10 cellular contexts compared by ENCODE assay signal in genomic region chr6:26502169-26502568, GRCh38. TPM values are rescaled to one million over a fixed set of nuclear protein-coding genes. Genes with fewer than 3 reads are reported as not detected.
DNase-seq lines count a peak whose midpoint lies in the region; ATAC-seq and TF ChIP-seq lines count a peak whose summit lies in the region.
"Had no signal": no experiment of that assay in that cellular context is flagged by ENCODE, and none has a peak within 500 bp of the region (broad histone marks: within the 10 kb centered on the region; RNA-seq: fewer than 3 reads in every experiment).

No MANE protein-coding gene starts in this region.

- peaks cover 51% of the 10 kb centered on the region for H3K27me3 Mint-ChIP-seq in T-helper 2 cell treated with Interferon-gamma antibody and Interleukin-4, amounts not matched to agents 5 μg/mL and 100 μg/mL, for 36 hours (ENCODE audit: low read depth)

- intact Hi-C loops in ascending aorta (cut with DNase I) (no loop called here), psoas muscle (cut with DNase I) (no loop called here)

- H3K27ac Mint-ChIP-seq in T-helper 2 cell treated with Interferon-gamma antibody and Interleukin-4, amounts not matched to agents 5 μg/mL and 100 μg/mL, for 36 hours: no peak overlapping the region

- H3K9me3 ChIP-seq in ascending aorta: no peaks in the 10 kb centered on the region
- H3K9me3 ChIP-seq in psoas muscle: no peaks in the 10 kb centered on the region
- H3K9me3 ChIP-seq: neutrophil had no signal

- H3K4me3 ChIP-seq in ascending aorta: peak overlapping the region; percentile 45 to 51
- H3K4me3 ChIP-seq in psoas muscle: peak overlapping the region; percentile 56

- H3K27me3 ChIP-seq in ascending aorta (no peaks in the 10 kb centered on the region), psoas muscle (ENCODE audit: insufficient read depth in 3 of 3, low read length in 2 of 3) (peaks cover 0 to 29% (median 6%) of the 10 kb centered on the region in 3 donors)

- no peaks in the 10 kb centered on the region for H3K36me3 ChIP-seq in ascending aorta
- H3K36me3 ChIP-seq in psoas muscle (ENCODE audit: insufficient read depth in 1 of 2, low read depth in 1 of 2): no peaks in the 10 kb centered on the region
- H3K36me3 ChIP-seq: neutrophil had no signal

- no peaks in the 10 kb centered on the region for H3K9me3 Mint-ChIP-seq in T-helper 2 cell treated with Interferon-gamma antibody and Interleukin-4, amounts not matched to agents 5 μg/mL and 100 μg/mL, for 36 hours

- H3K36me3 Mint-ChIP-seq in T-helper 2 cell treated with Interferon-gamma antibody and Interleukin-4, amounts not matched to agents 5 μg/mL and 100 μg/mL, for 36 hours (ENCODE audit: low read depth): no peaks in the 10 kb centered on the region

- H3K27ac ChIP-seq in ascending aorta (no peak overlapping the region), psoas muscle (no peak overlapping the region)
- H3K27ac ChIP-seq: neutrophil had no signal

- H3K4me3 Mint-ChIP-seq in T-helper 2 cell treated with Interferon-gamma antibody and Interleukin-4, amounts not matched to agents 5 μg/mL and 100 μg/mL, for 36 hours: peak overlapping the region; percentile 79

- ATAC-seq in HG03139 (IDR thresholded peaks at IDR 0.05; ENCODE audit: unreplicated experiment) (peak; percentile 63), psoas muscle (no peak)

- DNase-seq in T-helper 2 cell treated with Interferon-gamma antibody and Interleukin-4, amounts not matched to agents 5 μg/mL and 100 μg/mL, for 36 hours (ENCODE audit: low spot score): no peak
- no peak for DNase-seq in T-helper 2 cell
- DNase-seq in ascending aorta (ENCODE audit: low spot score in 2 of 2): no peak
- DNase-seq in psoas muscle: no peak
- DNase-seq in GDM1 (lab: John Stamatoyannopoulos, UW): no peak
- no peak for DNase-seq in NK-92 (lab: John Stamatoyannopoulos, UW; ENCODE audit: unreplicated experiment)
- no peak for DNase-seq in NCI-H2107 treated with DMSO at 0.1 percent for 48 hours (lab: John Stamatoyannopoulos, UW; ENCODE audit: unreplicated experiment)
- DNase-seq: NCI-H1048 had no signal

- H3K4me1 Mint-ChIP-seq in T-helper 2 cell treated with Interferon-gamma antibody and Interleukin-4, amounts not matched to agents 5 μg/mL and 100 μg/mL, for 36 hours (ENCODE audit: low read depth): peaks cover 17% of the 10 kb centered on the region

- no peak for TF ChIP-seq CTCF in ascending aorta (IDR thresholded peaks at IDR 0.05)
- TF ChIP-seq CTCF in psoas muscle (IDR thresholded peaks at IDR 0.05): no peak

- H3K4me1 ChIP-seq in ascending aorta (no peaks in the 10 kb centered on the region), psoas muscle (no peaks in the 10 kb centered on the region)

RNA-seq across cellular contexts. Expression of gene BTN1A1, which starts 2.1 kb away (rescaled TPM):
- total RNA-seq in ascending aorta (not detected), psoas muscle (not detected)
- not detected for polyA plus RNA-seq in psoas muscle

RNA-seq across cellular contexts. Expression of gene HMGN4, which starts 36.0 kb away (rescaled TPM):
- 20.6 TPM for total RNA-seq in ascending aorta
- 10 to 100 TPM; 18.5 to 38.4 (median 27.8) TPM for total RNA-seq in psoas muscle
- 10 to 100 TPM; 15.5 to 63.9 (median 43.9) TPM for polyA plus RNA-seq in psoas muscle

RNA-seq across cellular contexts. Expression of gene BTN2A1, which starts 44.4 kb away (rescaled TPM):
- 8.3 TPM for total RNA-seq in ascending aorta
- 10 to 100 TPM in 1 of 4 donors, 1 to 10 TPM in 3; 7.2 to 11.4 (median 8.4) TPM for total RNA-seq in psoas muscle
- polyA plus RNA-seq in psoas muscle: 10 to 100 TPM in 2 of 3 donors, 1 to 10 TPM in 1; 5.4 to 14.9 (median 13.2) TPM
